ENCODE assay signal across 12 cellular contexts in genomic region chr20:19935842-19936241, GRCh38.
DNase-seq lines count a peak whose midpoint lies in the region; ATAC-seq and TF ChIP-seq lines count a peak whose summit lies in the region.
"Had no signal": no experiment of that assay in that cellular context is flagged by ENCODE, and none has a peak within 500 bp of the region (broad histone marks: within the 10 kb centered on the region; RNA-seq: fewer than 3 reads in every experiment).

No MANE protein-coding gene starts in this region.

- POLR2A ChIA-PET in OCI-LY7 (lab: Charles Lee) = interaction anchor here (1.0 kb wide), 1 partner anchor 14 kb away, joined by 3 read pairs; no protein-coding TSS in a partner anchor

- H3K4me2 ChIP-seq in mammary epithelial cell (ENCODE audit: insufficient read depth, low read depth, low read length) = peak overlapping the region; percentile 79
- H3K4me2 ChIP-seq in OCI-LY7 (ENCODE audit: low read length) = no peak overlapping the region

- H2AFZ ChIP-seq in mammary epithelial cell (ENCODE audit: low read depth, low read length) (peak overlapping the region; percentile 72), OCI-LY7 (ENCODE audit: low read length) (no peak overlapping the region)

- H3K9me3 ChIP-seq in right atrium auricular region = no peaks in the 10 kb centered on the region
- H3K9me3 ChIP-seq in mammary epithelial cell (replicated peaks; ENCODE audit: insufficient read depth, low read length) = no peaks in the 10 kb centered on the region
- no peaks in the 10 kb centered on the region for H3K9me3 ChIP-seq in vagina
- no peaks in the 10 kb centered on the region for H3K9me3 ChIP-seq in OCI-LY7 (ENCODE audit: low read length)
- H3K9me3 ChIP-seq: BE2C, SJSA1 had no signal

- H3K4me3 Mint-ChIP-seq in mesothelial cell of epicardium = no peak overlapping the region

- H3K4me1 ChIP-seq in right atrium auricular region = peaks cover 0 to 71% of the 10 kb centered on the region in 2 donors
- peaks cover 42% of the 10 kb centered on the region for H3K4me1 ChIP-seq in mammary epithelial cell (ENCODE audit: insufficient read depth, low read length)
- peaks cover 29% of the 10 kb centered on the region for H3K4me1 ChIP-seq in vagina
- no peaks in the 10 kb centered on the region for H3K4me1 ChIP-seq in OCI-LY7 (ENCODE audit: insufficient read depth, low read length, poor library complexity, severe bottlenecking)
- H3K4me1 ChIP-seq: BE2C had no signal

- dilution Hi-C loops in mammary epithelial cell (cut with HindIII; ENCODE audit: low sequenced_read_pairs) = no loop called here

- H3K36me3 ChIP-seq in right atrium auricular region (peaks cover 21% of the 10 kb centered on the region), mammary epithelial cell (ENCODE audit: insufficient read depth, low read length) (no peaks in the 10 kb centered on the region), vagina (peaks cover 0 to 3% of the 10 kb centered on the region in 2 donors), OCI-LY7 (ENCODE audit: insufficient read depth, low read length) (no peaks in the 10 kb centered on the region)
- H3K36me3 ChIP-seq: BE2C had no signal

- no peaks in the 10 kb centered on the region for H3K9me2 ChIP-seq in OCI-LY7 (ENCODE audit: insufficient read depth, low read length)

- H3K27me3 ChIP-seq in right atrium auricular region = no peaks in the 10 kb centered on the region
- H3K27me3 ChIP-seq in mammary epithelial cell (ENCODE audit: insufficient read depth, low read length) = no peaks in the 10 kb centered on the region
- H3K27me3 ChIP-seq in vagina = no peaks in the 10 kb centered on the region
- H3K27me3 ChIP-seq: SJSA1 had no signal

- BruUV-seq in mammary epithelial cell (replicated peaks; lab: Mats Ljungman, UMichigan) (no TSS peak), OCI-LY7 (replicated peaks; lab: Mats Ljungman, UMichigan) (no TSS peak)

- H3K27me3 Mint-ChIP-seq in mesothelial cell of epicardium (ENCODE audit: low read depth) = no peaks in the 10 kb centered on the region

- H3K27ac Mint-ChIP-seq in mesothelial cell of epicardium = peak overlapping the region; percentile 82

- peak overlapping the region in 1 of 2 donors; percentile 23 for H3K4me3 ChIP-seq in right atrium auricular region
- peak overlapping the region; percentile 31 to 52 (median 49) for H3K4me3 ChIP-seq in mammary epithelial cell (replicated peaks in 1 of 3; ENCODE audit: insufficient read depth in 1 of 3, low read depth in 2 of 3, low read length in 3 of 3)
- H3K4me3 ChIP-seq in vagina = peak overlapping the region; percentile 9 to 29
- H3K4me3 ChIP-seq in OCI-LY7 (ENCODE audit: low read depth, low read length, poor library complexity, severe bottlenecking) = no peak overlapping the region
- H3K4me3 ChIP-seq: SJSA1 had no signal

- H3K27ac ChIP-seq in right atrium auricular region (peak overlapping the region; percentile 28 to 62), mammary epithelial cell (ENCODE audit: insufficient read depth, low read depth, low read length) (peak overlapping the region; percentile 85), vagina (peak overlapping the region; percentile 81), OCI-LY7 (ENCODE audit: low read depth, low read length, poor library complexity, severe bottlenecking) (no peak overlapping the region)
- H3K27ac ChIP-seq: SJSA1 had no signal

- CTCF ChIA-PET in mammary epithelial cell (lab: Charles Lee; ENCODE audit: low non-redundant PET) (no interaction called here), OCI-LY7 (lab: Charles Lee; ENCODE audit: unreplicated experiment) (no interaction called here)

- intact Hi-C loops in Right ventricle myocardium superior (cut with DNase I) (no loop called here), mammary epithelial cell (cut with micrococcal nuclease) (loop anchor here (1.0 to 5.0 kb wide), 5 partner anchors 8 to 151 kb away; no protein-coding TSS in a partner anchor), vagina (cut with DNase I) (no loop called here), OCI-LY7 (cut with micrococcal nuclease; ENCODE audit: unreplicated experiment) (no loop called here)

- H4K20me1 ChIP-seq in mammary epithelial cell (ENCODE audit: insufficient read depth, low read length) = no peaks in the 10 kb centered on the region
- H4K20me1 ChIP-seq in OCI-LY7 (ENCODE audit: insufficient read depth, low read length) = no peaks in the 10 kb centered on the region

- H3K79me2 ChIP-seq in mammary epithelial cell (ENCODE audit: insufficient read depth, low read length) (peaks cover 15% of the 10 kb centered on the region), OCI-LY7 (ENCODE audit: insufficient read depth, low read depth, low read length) (no peaks in the 10 kb centered on the region)

- peaks cover 52% of the 10 kb centered on the region for H3K4me1 Mint-ChIP-seq in mesothelial cell of epicardium

- no peak for ATAC-seq in Right ventricle myocardium superior (ENCODE audit: poor library complexity)
- no peak for ATAC-seq in HG02870 (IDR thresholded peaks at IDR 0.05; ENCODE audit: unreplicated experiment)

- in situ Hi-C loops in mammary epithelial cell (cut with MboI; ENCODE audit: low sequenced_read_pairs in 2 of 2) = loop anchor here in 1 of 2 donors (5.0 kb wide), 1 partner anchor 41 kb away; no protein-coding TSS in a partner anchor

- TF ChIP-seq CTCF in right atrium auricular region (IDR thresholded peaks at IDR 0.05) = no peak
- no peak for TF ChIP-seq CTCF in mammary epithelial cell (conservative IDR thresholded peaks at IDR 0.05 in 1 of 2, IDR thresholded peaks at IDR 0.05 in 1 of 2; ENCODE audit: extremely low read depth in 1 of 2, insufficient read depth in 1 of 2, low read depth in 1 of 2, low read length in 2 of 2)
- TF ChIP-seq CTCF in mesothelial cell of epicardium (IDR thresholded peaks at IDR 0.05; ENCODE audit: unreplicated experiment) = no peak
- no peak for TF ChIP-seq CTCF in vagina (IDR thresholded peaks at IDR 0.05)
- no peak for TF ChIP-seq CTCF in OCI-LY7 (conservative IDR thresholded peaks at IDR 0.05; ENCODE audit: low read length)

- H3K9me3 Mint-ChIP-seq in mesothelial cell of epicardium = no peaks in the 10 kb centered on the region

- 2% methylated on average over 7 of the region's 7 CpGs for WGBS in mammary epithelial cell (ENCODE audit: low coverage, missing lambda C conversion rate)

- H3K36me3 Mint-ChIP-seq in mesothelial cell of epicardium = peaks cover 10% of the 10 kb centered on the region

- no peak for DNase-seq in right atrium auricular region (ENCODE audit: low spot score)
- no peak for DNase-seq in Right ventricle myocardium superior
- DNase-seq in mammary epithelial cell = peak; percentile 82
- DNase-seq in mesothelial cell of epicardium (ENCODE audit: low spot score in 2 of 2, unreplicated experiment in 2 of 2) = peak in 1 of 2 experiments; percentile 70
- no peak for DNase-seq in vagina (ENCODE audit: extremely low spot score in 2 of 2)
- DNase-seq in OCI-LY7 (ENCODE audit: low spot score) = no peak
- DNase-seq in NCI-H82 treated with DMSO at 0.1 percent for 48 hours (lab: John Stamatoyannopoulos, UW; ENCODE audit: unreplicated experiment) = no peak
- DNase-seq: activated CD4-positive, alpha-beta T cell treated with anti-CD3 and anti-CD28 coated beads, Interleukin-2, amount 50 U/mL, for 1 hour; amniotic stem cell; BE2C had no signal

- TF ChIP-seq POLR2A in vagina (IDR thresholded peaks at IDR 0.05) = no peak

- peak overlapping the region; percentile 85 for H3K9ac ChIP-seq in mammary epithelial cell (ENCODE audit: insufficient read depth, low read length)
